ENCODE assay signal across 18 cellular contexts in genomic region chr16:62213763-62214162, GRCh38.
DNase-seq lines count a peak whose midpoint lies in the region; ATAC-seq, FAIRE-seq and TF ChIP-seq lines count a peak whose summit lies in the region.
"Had no signal": no experiment of that assay in that cellular context is flagged by ENCODE, and none has a peak within 500 bp of the region (broad histone marks: within the 10 kb centered on the region; RNA-seq: fewer than 3 reads in every experiment).

No MANE protein-coding gene starts in this region.

- WGBS in H9 (ENCODE audit: extremely low coverage, insufficient read length, low lambda C conversion rate), result no CpG with 5 or more reads among the region's 2 CpGs

- no peaks in the 10 kb centered on the region for H3K9me3 ChIP-seq in H9 (ENCODE audit: control insufficient read depth, low read depth, low read length)
- H3K9me3 ChIP-seq in SJCRH30 (replicated peaks), result no peaks in the 10 kb centered on the region; the same call in 1 of the 2 replicates
- H3K9me3 ChIP-seq: right lobe of liver had no signal

- no peak overlapping the region for H2BK20ac ChIP-seq in H9 (ENCODE audit: low read depth, low read length, poor library complexity, severe bottlenecking)

- no peak overlapping the region for H4K91ac ChIP-seq in H9 (ENCODE audit: insufficient read length, low read depth, low read length)

- H3K27ac Mint-ChIP-seq in H9, result no peak overlapping the region
- H3K27ac Mint-ChIP-seq: activated B cell treated with CpG ODN at 0.5 μM for 24 hours, natural killer cell had no signal

- H3K4me3 ChIP-seq in SJCRH30 (no peak overlapping the region), kidney epithelial cell (ENCODE audit: low read depth, low read length) (no peak overlapping the region)
- H3K4me3 ChIP-seq: dorsolateral prefrontal cortex, right lobe of liver had no signal

- H4K8ac ChIP-seq in H9 (replicated peaks; ENCODE audit: insufficient read length, low read depth, low read length), result no peak overlapping the region

- no peak overlapping the region for H2BK12ac ChIP-seq in H9 (ENCODE audit: insufficient read length, low read depth, low read length)

- peak; percentile 19 for DNase-seq in D341Med (ENCODE audit: low spot score)
- peak; percentile 81 for DNase-seq in H9
- DNase-seq in SJCRH30, result peak; percentile 6 to 33
- no peak for DNase-seq in kidney epithelial cell (ENCODE audit: low read depth)
- no peak for DNase-seq in GM12891 (ENCODE audit: insufficient read length, low spot score)
- DNase-seq in SW480 (ENCODE audit: low spot score), result no peak
- DNase-seq: activated B cell treated with CpG ODN at 0.5 μM for 24 hours, C1 segment of cervical spinal cord, dorsolateral prefrontal cortex, GF-D8, left cardiac atrium, natural killer cell, right lobe of liver, SHP77 had no signal

- no peaks in the 10 kb centered on the region for H3K79me1 ChIP-seq in H9 (ENCODE audit: insufficient read depth, low read depth, low read length, poor library complexity, severe bottlenecking)

- peaks cover 6 to 9% of the 10 kb centered on the region in 2 experiments; a peak in 1 of 4 replicates for H3K4me1 Mint-ChIP-seq in H9
- H3K4me1 Mint-ChIP-seq: activated B cell treated with CpG ODN at 0.5 μM for 24 hours, natural killer cell had no signal

- H2BK5ac ChIP-seq in H9 (ENCODE audit: insufficient read length, low read length), result no peak overlapping the region

- no peak overlapping the region for H3K9ac ChIP-seq in H9 (ENCODE audit: extremely low read depth, insufficient read length, low read length)

- no peaks in the 10 kb centered on the region; the same call in 1 of the 2 replicates for H3K27me3 Mint-ChIP-seq in H9 (ENCODE audit: low read depth)
- H3K27me3 Mint-ChIP-seq: activated B cell treated with CpG ODN at 0.5 μM for 24 hours had no signal

- no peak overlapping the region for H3K56ac ChIP-seq in H9 (ENCODE audit: insufficient read length, low read depth, low read length)

- no peak overlapping the region for H3K4ac ChIP-seq in H9 (ENCODE audit: low read depth, low read length)

- no peak for ATAC-seq in activated CD4-positive, CD25-positive, alpha-beta regulatory T cell treated with anti-CD3 and anti-CD28 coated beads, Interleukin-2, amount 50 U/mL, for 24 hours
- ATAC-seq in GM18519 (IDR thresholded peaks at IDR 0.05; ENCODE audit: low FRiP score, unreplicated experiment), result no peak
- ATAC-seq: left cardiac atrium had no signal

- H3K23ac ChIP-seq in H9 (ENCODE audit: insufficient read length, low read depth, low read length), result no peak overlapping the region

- no peak overlapping the region for H3K4me3 Mint-ChIP-seq in H9
- H3K4me3 Mint-ChIP-seq: activated B cell treated with CpG ODN at 0.5 μM for 24 hours, natural killer cell had no signal

- H3K4me1 ChIP-seq in H9 (ENCODE audit: insufficient read depth, low read length) (no peaks in the 10 kb centered on the region), SJCRH30 (no peaks in the 10 kb centered on the region)
- H3K4me1 ChIP-seq: right lobe of liver had no signal

- H3K18ac ChIP-seq in H9 (ENCODE audit: insufficient read length, low read depth, low read length), result no peak overlapping the region

- no peak for TF ChIP-seq POLR2A in GM12891 (IDR thresholded peaks at IDR 0.05; ENCODE audit: low read depth, low read length)

- H4K20me1 ChIP-seq in H9 (ENCODE audit: control insufficient read depth, insufficient read depth, insufficient read length), result no peaks in the 10 kb centered on the region

- H3K23me2 ChIP-seq in H9 (ENCODE audit: insufficient read length, low read depth, low read length, poor library complexity, severe bottlenecking), result no peaks in the 10 kb centered on the region

- H3K36me3 Mint-ChIP-seq in H9 (ENCODE audit: insufficient read depth in 1 of 3, low read depth in 3 of 3), result no peaks in the 10 kb centered on the region; a peak in 1 of 7 replicates

- no peaks in the 10 kb centered on the region for H3K79me2 ChIP-seq in H9 (ENCODE audit: insufficient read depth, low read length)

- no peaks in the 10 kb centered on the region for H3K27me3 ChIP-seq in H9 (ENCODE audit: insufficient read depth, low read length)
- H3K27me3 ChIP-seq in SJCRH30, result no peaks in the 10 kb centered on the region
- H3K27me3 ChIP-seq in kidney epithelial cell (ENCODE audit: control insufficient read depth, insufficient read depth, low read length), result no peaks in the 10 kb centered on the region
- H3K27me3 ChIP-seq: dorsolateral prefrontal cortex, right lobe of liver had no signal

- no peak overlapping the region for H2BK15ac ChIP-seq in H9 (ENCODE audit: low read depth, low read length)

- FAIRE-seq in GM12891 (lab: Jason Lieb, UNC), result no peak
- FAIRE-seq: astrocyte, frontal cortex had no signal

- no peak overlapping the region for H3K14ac ChIP-seq in H9 (ENCODE audit: insufficient read depth, low read length)

- no peak overlapping the region for H3K4me2 ChIP-seq in H9 (ENCODE audit: insufficient read depth, insufficient read length, low read length)

- H2AK5ac ChIP-seq in H9 (ENCODE audit: insufficient read length, low read length), result no peak overlapping the region

- H2BK120ac ChIP-seq in H9 (ENCODE audit: low read depth, low read length, poor library complexity, severe bottlenecking), result no peak overlapping the region

- TF ChIP-seq CTCF in H9 (conservative IDR thresholded peaks at IDR 0.05) (peak; percentile 91), kidney epithelial cell (IDR thresholded peaks at IDR 0.05; ENCODE audit: insufficient read depth, low read length, poor library complexity, severe bottlenecking) (peak; percentile 36)

- H3K36me3 ChIP-seq in SJCRH30, result no peaks in the 10 kb centered on the region
- H3K36me3 ChIP-seq in kidney epithelial cell (ENCODE audit: control insufficient read depth, insufficient read depth, low read length), result no peaks in the 10 kb centered on the region
- H3K36me3 ChIP-seq: right lobe of liver had no signal

- H4K5ac ChIP-seq in H9 (ENCODE audit: insufficient read length, low read depth, low read length), result no peak overlapping the region

- no peak overlapping the region for H2AFZ ChIP-seq in H9 (ENCODE audit: low read length)

- H3K27ac ChIP-seq in H9 (ENCODE audit: insufficient read length, low read depth, low read length) (no peak overlapping the region), SJCRH30 (no peak overlapping the region)
- H3K27ac ChIP-seq: dorsolateral prefrontal cortex, right lobe of liver had no signal

- no peaks in the 10 kb centered on the region; a peak in 2 of 5 replicates for H3K9me3 Mint-ChIP-seq in H9

- H3T11ph ChIP-seq in H9 (ENCODE audit: low read length), result no peak overlapping the region

TF ChIP-seq in GM12891, 5 proteins besides CTCF, POLR2A, EP300 and RAD21:
- TF ChIP-seq POLR2AphosphoS5 (IDR thresholded peaks at IDR 0.05; ENCODE audit: low read depth, low read length), result no peak
- TF ChIP-seq PAX5 (IDR thresholded peaks at IDR 0.05; ENCODE audit: insufficient read depth, low read length, severe bottlenecking), result no peak
- no peak for TF ChIP-seq POU2F2 (IDR thresholded peaks at IDR 0.05; ENCODE audit: low read depth, low read length)
- no peak for TF ChIP-seq TAF1 (IDR thresholded peaks at IDR 0.05; ENCODE audit: low read depth, low read length)
- no peak for TF ChIP-seq SPI1 (IDR thresholded peaks at IDR 0.05; ENCODE audit: low read depth, low read length)

Comparison
In these comparisons a context has a peak if more than half of its experiments do, and no peak if none do; other contexts are left out.
1. DNase-seq: peak in D341Med (single experiment), H9 (single experiment) and SJCRH30 (2 of 2); none in kidney epithelial cell (single experiment), GM12891 (single experiment) and SW480 (single experiment).